In the genomic region with DNA sequence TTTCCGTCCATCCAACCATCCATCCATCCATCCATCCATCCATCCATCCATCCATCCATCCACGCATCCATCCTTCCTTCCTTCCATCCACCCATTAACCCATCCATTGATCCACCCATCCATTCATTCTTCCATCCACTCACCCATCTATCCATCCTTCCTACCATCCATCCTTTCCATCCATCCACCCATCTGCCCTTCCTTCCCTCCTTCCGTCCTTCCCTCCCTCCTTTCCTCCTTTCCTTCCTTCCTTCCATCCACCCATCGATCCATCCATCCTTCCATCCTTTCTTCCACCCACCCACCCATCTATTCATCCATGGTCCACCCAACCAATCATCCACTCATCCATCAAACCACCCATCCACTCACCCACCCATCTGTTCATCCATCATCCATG, we compare ENCODE assay signal across 1 cellular context.
TF ChIP-seq lines count a peak whose summit lies in the region.

No MANE protein-coding gene starts in this region.

TF ChIP-seq in K562, 482 proteins besides CTCF, POLR2A, EP300 and RAD21 (continued from another document):
- TF ChIP-seq, protein P1, sequence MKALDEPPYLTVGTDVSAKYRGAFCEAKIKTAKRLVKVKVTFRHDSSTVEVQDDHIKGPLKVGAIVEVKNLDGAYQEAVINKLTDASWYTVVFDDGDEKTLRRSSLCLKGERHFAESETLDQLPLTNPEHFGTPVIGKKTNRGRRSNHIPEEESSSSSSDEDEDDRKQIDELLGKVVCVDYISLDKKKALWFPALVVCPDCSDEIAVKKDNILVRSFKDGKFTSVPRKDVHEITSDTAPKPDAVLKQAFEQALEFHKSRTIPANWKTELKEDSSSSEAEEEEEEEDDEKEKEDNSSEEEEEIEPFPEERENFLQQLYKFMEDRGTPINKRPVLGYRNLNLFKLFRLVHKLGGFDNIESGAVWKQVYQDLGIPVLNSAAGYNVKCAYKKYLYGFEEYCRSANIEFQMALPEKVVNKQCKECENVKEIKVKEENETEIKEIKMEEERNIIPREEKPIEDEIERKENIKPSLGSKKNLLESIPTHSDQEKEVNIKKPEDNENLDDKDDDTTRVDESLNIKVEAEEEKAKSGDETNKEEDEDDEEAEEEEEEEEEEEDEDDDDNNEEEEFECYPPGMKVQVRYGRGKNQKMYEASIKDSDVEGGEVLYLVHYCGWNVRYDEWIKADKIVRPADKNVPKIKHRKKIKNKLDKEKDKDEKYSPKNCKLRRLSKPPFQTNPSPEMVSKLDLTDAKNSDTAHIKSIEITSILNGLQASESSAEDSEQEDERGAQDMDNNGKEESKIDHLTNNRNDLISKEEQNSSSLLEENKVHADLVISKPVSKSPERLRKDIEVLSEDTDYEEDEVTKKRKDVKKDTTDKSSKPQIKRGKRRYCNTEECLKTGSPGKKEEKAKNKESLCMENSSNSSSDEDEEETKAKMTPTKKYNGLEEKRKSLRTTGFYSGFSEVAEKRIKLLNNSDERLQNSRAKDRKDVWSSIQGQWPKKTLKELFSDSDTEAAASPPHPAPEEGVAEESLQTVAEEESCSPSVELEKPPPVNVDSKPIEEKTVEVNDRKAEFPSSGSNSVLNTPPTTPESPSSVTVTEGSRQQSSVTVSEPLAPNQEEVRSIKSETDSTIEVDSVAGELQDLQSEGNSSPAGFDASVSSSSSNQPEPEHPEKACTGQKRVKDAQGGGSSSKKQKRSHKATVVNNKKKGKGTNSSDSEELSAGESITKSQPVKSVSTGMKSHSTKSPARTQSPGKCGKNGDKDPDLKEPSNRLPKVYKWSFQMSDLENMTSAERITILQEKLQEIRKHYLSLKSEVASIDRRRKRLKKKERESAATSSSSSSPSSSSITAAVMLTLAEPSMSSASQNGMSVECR (CRISPR knock-in tag; IDR thresholded peaks at IDR 0.05) = no peak
- TF ChIP-seq, protein P2, sequence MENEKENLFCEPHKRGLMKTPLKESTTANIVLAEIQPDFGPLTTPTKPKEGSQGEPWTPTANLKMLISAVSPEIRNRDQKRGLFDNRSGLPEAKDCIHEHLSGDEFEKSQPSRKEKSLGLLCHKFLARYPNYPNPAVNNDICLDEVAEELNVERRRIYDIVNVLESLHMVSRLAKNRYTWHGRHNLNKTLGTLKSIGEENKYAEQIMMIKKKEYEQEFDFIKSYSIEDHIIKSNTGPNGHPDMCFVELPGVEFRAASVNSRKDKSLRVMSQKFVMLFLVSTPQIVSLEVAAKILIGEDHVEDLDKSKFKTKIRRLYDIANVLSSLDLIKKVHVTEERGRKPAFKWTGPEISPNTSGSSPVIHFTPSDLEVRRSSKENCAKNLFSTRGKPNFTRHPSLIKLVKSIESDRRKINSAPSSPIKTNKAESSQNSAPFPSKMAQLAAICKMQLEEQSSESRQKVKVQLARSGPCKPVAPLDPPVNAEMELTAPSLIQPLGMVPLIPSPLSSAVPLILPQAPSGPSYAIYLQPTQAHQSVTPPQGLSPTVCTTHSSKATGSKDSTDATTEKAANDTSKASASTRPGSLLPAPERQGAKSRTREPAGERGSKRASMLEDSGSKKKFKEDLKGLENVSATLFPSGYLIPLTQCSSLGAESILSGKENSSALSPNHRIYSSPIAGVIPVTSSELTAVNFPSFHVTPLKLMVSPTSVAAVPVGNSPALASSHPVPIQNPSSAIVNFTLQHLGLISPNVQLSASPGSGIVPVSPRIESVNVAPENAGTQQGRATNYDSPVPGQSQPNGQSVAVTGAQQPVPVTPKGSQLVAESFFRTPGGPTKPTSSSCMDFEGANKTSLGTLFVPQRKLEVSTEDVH (IDR thresholded peaks at IDR 0.05; ENCODE audit: low read depth, partially characterized antibody) = peak; percentile 72
- TF ChIP-seq GTF2F1 (IDR thresholded peaks at IDR 0.05; ENCODE audit: low read depth, low read length) = no peak
- no peak for TF ChIP-seq KLF10 (CRISPR knock-in tag; IDR thresholded peaks at IDR 0.05)
- TF ChIP-seq ETV1 (tag; conservative IDR thresholded peaks at IDR 0.05; ENCODE audit: low read depth) = no peak
- no peak for TF ChIP-seq ASH1L (IDR thresholded peaks at IDR 0.05; ENCODE audit: borderline replicate concordance, low read depth, partially characterized antibody)
- no peak for TF ChIP-seq ZNF785 (CRISPR knock-in tag; IDR thresholded peaks at IDR 0.05)
- no peak for TF ChIP-seq MEIS2 (IDR thresholded peaks at IDR 0.05; ENCODE audit: partially characterized antibody)
- no peak for TF ChIP-seq SRSF7 (optimal IDR thresholded peaks at IDR 0.05; ENCODE audit: low read depth, low read length)
- TF ChIP-seq NRF1 (conservative IDR thresholded peaks at IDR 0.05 in 1 of 2, IDR thresholded peaks at IDR 0.05 in 1 of 2) = no peak
- TF ChIP-seq, protein P3, sequence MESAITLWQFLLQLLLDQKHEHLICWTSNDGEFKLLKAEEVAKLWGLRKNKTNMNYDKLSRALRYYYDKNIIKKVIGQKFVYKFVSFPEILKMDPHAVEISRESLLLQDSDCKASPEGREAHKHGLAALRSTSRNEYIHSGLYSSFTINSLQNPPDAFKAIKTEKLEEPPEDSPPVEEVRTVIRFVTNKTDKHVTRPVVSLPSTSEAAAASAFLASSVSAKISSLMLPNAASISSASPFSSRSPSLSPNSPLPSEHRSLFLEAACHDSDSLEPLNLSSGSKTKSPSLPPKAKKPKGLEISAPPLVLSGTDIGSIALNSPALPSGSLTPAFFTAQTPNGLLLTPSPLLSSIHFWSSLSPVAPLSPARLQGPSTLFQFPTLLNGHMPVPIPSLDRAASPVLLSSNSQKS (CRISPR knock-in tag; IDR thresholded peaks at IDR 0.05) = no peak
- TF ChIP-seq NCOA1 (IDR thresholded peaks at IDR 0.05; ENCODE audit: low read depth) = no peak
- TF ChIP-seq TAF9B (IDR thresholded peaks at IDR 0.05; ENCODE audit: partially characterized antibody) = no peak
- peak; percentile 88 for TF ChIP-seq SUPT5H (IDR thresholded peaks at IDR 0.05)
- TF ChIP-seq ZZZ3 (IDR thresholded peaks at IDR 0.05) = no peak
- no peak for TF ChIP-seq TRIM28 (IDR thresholded peaks at IDR 0.05)
- TF ChIP-seq DACH1 (IDR thresholded peaks at IDR 0.05; ENCODE audit: partially characterized antibody) = no peak
- TF ChIP-seq, protein P4, sequence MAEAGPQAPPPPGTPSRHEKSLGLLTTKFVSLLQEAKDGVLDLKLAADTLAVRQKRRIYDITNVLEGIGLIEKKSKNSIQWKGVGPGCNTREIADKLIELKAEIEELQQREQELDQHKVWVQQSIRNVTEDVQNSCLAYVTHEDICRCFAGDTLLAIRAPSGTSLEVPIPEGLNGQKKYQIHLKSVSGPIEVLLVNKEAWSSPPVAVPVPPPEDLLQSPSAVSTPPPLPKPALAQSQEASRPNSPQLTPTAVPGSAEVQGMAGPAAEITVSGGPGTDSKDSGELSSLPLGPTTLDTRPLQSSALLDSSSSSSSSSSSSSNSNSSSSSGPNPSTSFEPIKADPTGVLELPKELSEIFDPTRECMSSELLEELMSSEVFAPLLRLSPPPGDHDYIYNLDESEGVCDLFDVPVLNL (CRISPR knock-in tag; IDR thresholded peaks at IDR 0.05; ENCODE audit: low read depth) = no peak
- TF ChIP-seq TAF15 (IDR thresholded peaks at IDR 0.05; ENCODE audit: low read depth, low read length) = no peak
- TF ChIP-seq CREM (IDR thresholded peaks at IDR 0.05; ENCODE audit: low read depth) = no peak
- no peak for TF ChIP-seq ZFPM2 (CRISPR knock-in tag; IDR thresholded peaks at IDR 0.05)
- TF ChIP-seq, protein P5, sequence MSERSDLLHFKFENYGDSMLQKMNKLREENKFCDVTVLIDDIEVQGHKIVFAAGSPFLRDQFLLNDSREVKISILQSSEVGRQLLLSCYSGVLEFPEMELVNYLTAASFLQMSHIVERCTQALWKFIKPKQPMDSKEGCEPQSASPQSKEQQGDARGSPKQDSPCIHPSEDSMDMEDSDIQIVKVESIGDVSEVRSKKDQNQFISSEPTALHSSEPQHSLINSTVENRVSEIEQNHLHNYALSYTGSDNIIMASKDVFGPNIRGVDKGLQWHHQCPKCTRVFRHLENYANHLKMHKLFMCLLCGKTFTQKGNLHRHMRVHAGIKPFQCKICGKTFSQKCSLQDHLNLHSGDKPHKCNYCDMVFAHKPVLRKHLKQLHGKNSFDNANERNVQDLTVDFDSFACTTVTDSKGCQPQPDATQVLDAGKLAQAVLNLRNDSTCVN (CRISPR knock-in tag; IDR thresholded peaks at IDR 0.05) = 0 out of 2 replicates have a peak, but pooled peaks have one; percentile 58
- TF ChIP-seq, protein P6, sequence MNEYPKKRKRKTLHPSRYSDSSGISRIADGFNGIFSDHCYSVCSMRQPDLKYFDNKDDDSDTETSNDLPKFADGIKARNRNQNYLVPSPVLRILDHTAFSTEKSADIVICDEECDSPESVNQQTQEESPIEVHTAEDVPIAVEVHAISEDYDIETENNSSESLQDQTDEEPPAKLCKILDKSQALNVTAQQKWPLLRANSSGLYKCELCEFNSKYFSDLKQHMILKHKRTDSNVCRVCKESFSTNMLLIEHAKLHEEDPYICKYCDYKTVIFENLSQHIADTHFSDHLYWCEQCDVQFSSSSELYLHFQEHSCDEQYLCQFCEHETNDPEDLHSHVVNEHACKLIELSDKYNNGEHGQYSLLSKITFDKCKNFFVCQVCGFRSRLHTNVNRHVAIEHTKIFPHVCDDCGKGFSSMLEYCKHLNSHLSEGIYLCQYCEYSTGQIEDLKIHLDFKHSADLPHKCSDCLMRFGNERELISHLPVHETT (CRISPR knock-in tag; conservative IDR thresholded peaks at IDR 0.05 in 1 of 2, IDR thresholded peaks at IDR 0.05 in 1 of 2) = no peak
- TF ChIP-seq SMARCA4 (IDR thresholded peaks at IDR 0.05) = no peak
- TF ChIP-seq ZNF57 (CRISPR knock-in tag; IDR thresholded peaks at IDR 0.05) = no peak
- no peak for TF ChIP-seq SMARCA5 (IDR thresholded peaks at IDR 0.05)
- no peak for TF ChIP-seq GTF2E2 (tag; IDR thresholded peaks at IDR 0.05)
- TF ChIP-seq MYC (IDR thresholded peaks at IDR 0.05; ENCODE audit: low read depth, low read length) = no peak
- TF ChIP-seq MYC (CRISPR knock-in tag; IDR thresholded peaks at IDR 0.05; ENCODE audit: borderline replicate concordance, low read depth) = no peak
- no peak for TF ChIP-seq NFATC3 (IDR thresholded peaks at IDR 0.05)
- no peak for TF ChIP-seq ETV6 (IDR thresholded peaks at IDR 0.05; ENCODE audit: borderline replicate concordance in 1 of 2, low read depth in 2 of 2, low read length in 1 of 2)
- no peak for TF ChIP-seq ETV6 (CRISPR knock-in tag; IDR thresholded peaks at IDR 0.05; ENCODE audit: borderline replicate concordance)
- TF ChIP-seq MEF2A (IDR thresholded peaks at IDR 0.05; ENCODE audit: control insufficient read depth, low read depth, low read length) = no peak
- TF ChIP-seq, protein P7, sequence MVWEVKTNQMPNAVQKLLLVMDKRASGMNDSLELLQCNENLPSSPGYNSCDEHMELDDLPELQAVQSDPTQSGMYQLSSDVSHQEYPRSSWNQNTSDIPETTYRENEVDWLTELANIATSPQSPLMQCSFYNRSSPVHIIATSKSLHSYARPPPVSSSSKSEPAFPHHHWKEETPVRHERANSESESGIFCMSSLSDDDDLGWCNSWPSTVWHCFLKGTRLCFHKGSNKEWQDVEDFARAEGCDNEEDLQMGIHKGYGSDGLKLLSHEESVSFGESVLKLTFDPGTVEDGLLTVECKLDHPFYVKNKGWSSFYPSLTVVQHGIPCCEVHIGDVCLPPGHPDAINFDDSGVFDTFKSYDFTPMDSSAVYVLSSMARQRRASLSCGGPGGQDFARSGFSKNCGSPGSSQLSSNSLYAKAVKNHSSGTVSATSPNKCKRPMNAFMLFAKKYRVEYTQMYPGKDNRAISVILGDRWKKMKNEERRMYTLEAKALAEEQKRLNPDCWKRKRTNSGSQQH (CRISPR knock-in tag; IDR thresholded peaks at IDR 0.05) = peak; percentile 90
- TF ChIP-seq POLR2B (IDR thresholded peaks at IDR 0.05; ENCODE audit: low read depth, partially characterized antibody) = peak; percentile 89
- 0 out of 2 replicates have a peak, but pooled peaks have one; percentile 71 for TF ChIP-seq LARP7 (IDR thresholded peaks at IDR 0.05)
- TF ChIP-seq CBFA2T3 (IDR thresholded peaks at IDR 0.05) = no peak
- peak; percentile 88 for TF ChIP-seq OTX1 (CRISPR knock-in tag; IDR thresholded peaks at IDR 0.05)
- TF ChIP-seq FOXK2 (conservative IDR thresholded peaks at IDR 0.05 in 1 of 2, IDR thresholded peaks at IDR 0.05 in 1 of 2; ENCODE audit: low read depth in 2 of 2) = 0 out of 4 replicates have a peak, but pooled peaks of 1 of the 2 experiments have one; percentile 18
- 0 out of 2 replicates have a peak, but pooled peaks have one; percentile 87 for TF ChIP-seq YBX1 (IDR thresholded peaks at IDR 0.05)
- TF ChIP-seq, protein P8, sequence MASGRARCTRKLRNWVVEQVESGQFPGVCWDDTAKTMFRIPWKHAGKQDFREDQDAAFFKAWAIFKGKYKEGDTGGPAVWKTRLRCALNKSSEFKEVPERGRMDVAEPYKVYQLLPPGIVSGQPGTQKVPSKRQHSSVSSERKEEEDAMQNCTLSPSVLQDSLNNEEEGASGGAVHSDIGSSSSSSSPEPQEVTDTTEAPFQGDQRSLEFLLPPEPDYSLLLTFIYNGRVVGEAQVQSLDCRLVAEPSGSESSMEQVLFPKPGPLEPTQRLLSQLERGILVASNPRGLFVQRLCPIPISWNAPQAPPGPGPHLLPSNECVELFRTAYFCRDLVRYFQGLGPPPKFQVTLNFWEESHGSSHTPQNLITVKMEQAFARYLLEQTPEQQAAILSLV (tag; IDR thresholded peaks at IDR 0.05) = no peak
- TF ChIP-seq PYGO2 (tag; IDR thresholded peaks at IDR 0.05) = no peak
- TF ChIP-seq ZNF174 (CRISPR knock-in tag; IDR thresholded peaks at IDR 0.05) = no peak
- TF ChIP-seq HDAC6 (IDR thresholded peaks at IDR 0.05; ENCODE audit: low read depth, low read length) = no peak
- TF ChIP-seq, protein P9, sequence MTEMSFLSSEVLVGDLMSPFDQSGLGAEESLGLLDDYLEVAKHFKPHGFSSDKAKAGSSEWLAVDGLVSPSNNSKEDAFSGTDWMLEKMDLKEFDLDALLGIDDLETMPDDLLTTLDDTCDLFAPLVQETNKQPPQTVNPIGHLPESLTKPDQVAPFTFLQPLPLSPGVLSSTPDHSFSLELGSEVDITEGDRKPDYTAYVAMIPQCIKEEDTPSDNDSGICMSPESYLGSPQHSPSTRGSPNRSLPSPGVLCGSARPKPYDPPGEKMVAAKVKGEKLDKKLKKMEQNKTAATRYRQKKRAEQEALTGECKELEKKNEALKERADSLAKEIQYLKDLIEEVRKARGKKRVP (CRISPR knock-in tag; IDR thresholded peaks at IDR 0.05) = no peak
- 0 out of 2 replicates have a peak, but pooled peaks have one; percentile 39 for TF ChIP-seq TSC22D4 (tag; IDR thresholded peaks at IDR 0.05)
- TF ChIP-seq RBBP5 (IDR thresholded peaks at IDR 0.05; ENCODE audit: borderline replicate concordance, insufficient read depth, low read length, poor library complexity, severe bottlenecking) = no peak
- TF ChIP-seq PURB (CRISPR knock-in tag; IDR thresholded peaks at IDR 0.05; ENCODE audit: low read depth) = no peak
- peak; percentile 66; the same call in 1 of the 2 replicates for TF ChIP-seq EHMT2 (IDR thresholded peaks at IDR 0.05)
